In the genomic region with DNA sequence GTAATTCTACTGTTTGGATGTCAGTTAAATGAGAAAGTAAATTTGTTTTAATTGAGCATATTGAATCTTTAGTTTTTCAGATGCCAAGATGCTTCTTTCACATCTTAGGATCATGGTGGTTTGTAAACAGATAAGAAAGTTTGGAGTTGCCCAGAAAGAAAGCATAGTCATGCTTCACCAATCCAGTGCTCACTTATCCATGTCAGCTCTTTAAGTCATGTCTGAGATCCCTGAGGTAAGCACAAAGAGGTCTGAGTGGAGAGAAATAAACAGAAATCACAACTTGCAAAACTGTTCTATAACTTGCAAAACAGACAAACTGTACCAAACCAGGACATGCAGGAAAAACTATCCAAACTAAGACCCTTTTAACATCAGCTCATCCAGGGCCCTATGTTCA, we compare ENCODE assay signal across 13 cellular contexts.
"Had no signal": no experiment of that assay in that cellular context is flagged by ENCODE, and none has a peak within 500 bp of the region (broad histone marks: within the 10 kb centered on the region; RNA-seq: fewer than 3 reads in every experiment).

No MANE protein-coding gene starts in this region.

- H3K4me3 ChIP-seq: colonic mucosa, gastroesophageal sphincter, lung, psoas muscle, sigmoid colon had no signal

- H3K4me1 ChIP-seq: colonic mucosa, gastroesophageal sphincter, psoas muscle, sigmoid colon had no signal

- H3K27me3 Mint-ChIP-seq: activated CD8-positive, alpha-beta T cell treated with anti-CD3 and anti-CD28 coated beads for 36 hours; stimulated activated naive B cell treated with anti-CD40 and anti-IgM and Interleukin-4, amounts not matched to agents 10 μg/mL and 1 μg/mL and 100 μg/mL, for 72 hours had no signal

- H3K4me1 Mint-ChIP-seq: nephron had no signal

- H3K27me3 ChIP-seq: colonic mucosa, gastroesophageal sphincter, sigmoid colon had no signal

- ATAC-seq: activated CD8-positive, alpha-beta T cell treated with anti-CD3 and anti-CD28 coated beads for 36 hours; gastroesophageal sphincter; left cardiac atrium; psoas muscle; SK-N-SH treated with all-trans-retinoic acid at 6 μM for 48 hours; stimulated activated naive B cell treated with anti-CD40 and anti-IgM and Interleukin-4, amounts not matched to agents 10 μg/mL and 1 μg/mL and 100 μg/mL, for 72 hours had no signal

- H3K27ac ChIP-seq: colonic mucosa, gastroesophageal sphincter, psoas muscle, sigmoid colon had no signal

- H3K9me3 ChIP-seq: colonic mucosa, gastroesophageal sphincter, psoas muscle, sigmoid colon had no signal

- H3K9me3 Mint-ChIP-seq: activated CD8-positive, alpha-beta T cell treated with anti-CD3 and anti-CD28 coated beads for 36 hours; nephron; stimulated activated naive B cell treated with anti-CD40 and anti-IgM and Interleukin-4, amounts not matched to agents 10 μg/mL and 1 μg/mL and 100 μg/mL, for 72 hours had no signal

- H3K36me3 ChIP-seq: colonic mucosa, sigmoid colon had no signal

- H3K4me3 Mint-ChIP-seq: activated CD8-positive, alpha-beta T cell treated with anti-CD3 and anti-CD28 coated beads for 36 hours; nephron; stimulated activated naive B cell treated with anti-CD40 and anti-IgM and Interleukin-4, amounts not matched to agents 10 μg/mL and 1 μg/mL and 100 μg/mL, for 72 hours had no signal

- DNase-seq: activated CD8-positive, alpha-beta T cell treated with anti-CD3 and anti-CD28 coated beads for 36 hours; activated naive CD4-positive, alpha-beta T cell treated with Interleukin-2 at 50 U/mL for 16 hours; colonic mucosa; left cardiac atrium; psoas muscle; sigmoid colon; stimulated activated CD4-positive, alpha-beta T cell treated with anti-CD3 and anti-CD28 coated beads, Interleukin-2, amount 100 ng/mL, for 24 hours; stimulated activated naive B cell treated with anti-CD40 and anti-IgM and Interleukin-4, amounts not matched to agents 10 μg/mL and 1 μg/mL and 100 μg/mL, for 72 hours; trophoblast cell had no signal

- H3K27ac Mint-ChIP-seq: activated CD8-positive, alpha-beta T cell treated with anti-CD3 and anti-CD28 coated beads for 36 hours; stimulated activated naive B cell treated with anti-CD40 and anti-IgM and Interleukin-4, amounts not matched to agents 10 μg/mL and 1 μg/mL and 100 μg/mL, for 72 hours had no signal
